ENCODE assay signal across 9 cellular contexts in genomic region chr16:85055503-85056210, GRCh38. TPM values are rescaled to one million over a fixed set of nuclear protein-coding genes. Genes with fewer than 3 reads are reported as not detected.
DNase-seq lines count a peak whose midpoint lies in the region; ATAC-seq and TF ChIP-seq lines count a peak whose summit lies in the region.
"Had no signal": no experiment of that assay in that cellular context is flagged by ENCODE, and none has a peak within 500 bp of the region (broad histone marks: within the 10 kb centered on the region; RNA-seq: fewer than 3 reads in every experiment).

No MANE protein-coding gene starts in this region.

- DNase-seq in GM12865 (ENCODE audit: low read depth) (peak; percentile 91), RPMI7951 (ENCODE audit: low read depth) (peak; percentile 75), activated gamma-delta T cell treated with Interleukin-2 at 50 U/mL for 16 hours (peak; percentile 78), cardiac septum (ENCODE audit: low spot score) (peak; percentile 82), gastrocnemius medialis (peak; percentile 42 to 45), BE2C (no peak), DMS 273 (lab: John Stamatoyannopoulos, UW; ENCODE audit: unreplicated experiment) (no peak)

- peaks cover 12 to 13% of the 10 kb centered on the region in 2 donors for H3K4me1 ChIP-seq in gastrocnemius medialis
- peaks cover 6% of the 10 kb centered on the region for H3K4me1 ChIP-seq in BE2C

- ATAC-seq in HG02852 (IDR thresholded peaks at IDR 0.05; ENCODE audit: unreplicated experiment) (peak; percentile 80), gastrocnemius medialis (peak; percentile 65 to 71)

- H3K36me3 ChIP-seq in gastrocnemius medialis (no peaks in the 10 kb centered on the region), BE2C (no peaks in the 10 kb centered on the region)

- TF ChIP-seq CTCF in GM12865 (IDR thresholded peaks at IDR 0.05; ENCODE audit: insufficient read depth, low read depth, low read length, missing control alignments) (no peak), gastrocnemius medialis (IDR thresholded peaks at IDR 0.05 in 4 of 5, conservative IDR thresholded peaks at IDR 0.05 in 1 of 5) (no peak), BE2C (IDR thresholded peaks at IDR 0.05; ENCODE audit: low read depth, low read length) (no peak)

- TF ChIP-seq POLR2A in gastrocnemius medialis (IDR thresholded peaks at IDR 0.05), result no peak

- in situ Hi-C loops in gastrocnemius medialis (cut with MboI; ENCODE audit: low sequenced_read_pairs in 4 of 4), result no loop called here

- H3K27me3 ChIP-seq in gastrocnemius medialis (no peaks in the 10 kb centered on the region), BE2C (no peaks in the 10 kb centered on the region)

- H3K4me3 ChIP-seq in GM12865 (ENCODE audit: low read depth, low read length), result peak overlapping the region; percentile 41
- peak overlapping the region; percentile 7 to 13 (median 10) for H3K4me3 ChIP-seq in gastrocnemius medialis
- H3K4me3 ChIP-seq in BE2C (ENCODE audit: low read depth, low read length), result no peak overlapping the region

- peak overlapping the region; percentile 31 to 68 (median 40) for H3K27ac ChIP-seq in gastrocnemius medialis

- no peaks in the 10 kb centered on the region for H3K9me3 ChIP-seq in gastrocnemius medialis
- H3K9me3 ChIP-seq in BE2C, result no peaks in the 10 kb centered on the region

- intact Hi-C loops in cardiac septum (cut with DNase I), result no loop called here
- intact Hi-C loops in gastrocnemius medialis (cut with DNase I; ENCODE audit: low total_unique reads), result no loop called here

RNA-seq across cellular contexts. Expression of gene KIAA0513, which starts 28.1 kb away (rescaled TPM):
- total RNA-seq in RPMI7951 (2014; rRNA removed; shearing (Covaris generic)), result 2.6 and 3.5 TPM in 2 replicates
- total RNA-seq in cardiac septum (8.3 TPM), gastrocnemius medialis (10 to 100 TPM in 3 of 4 donors, 1 to 10 TPM in 1; 8.2 to 22.4 (median 21.4) TPM)
- 16.5 TPM for polyA plus RNA-seq in BE2C (2012; ENCODE audit: insufficient read depth, insufficient read length, low read depth)

RNA-seq across cellular contexts. Expression of gene ZDHHC7, which starts 44.3 kb away (rescaled TPM):
- total RNA-seq in RPMI7951 (2014; rRNA removed; shearing (Covaris generic)), result 41.7 and 46.4 TPM in 2 replicates
- total RNA-seq in cardiac septum (43.7 TPM), gastrocnemius medialis (10 to 100 TPM; 55.0 to 93.5 (median 68.4) TPM)
- polyA plus RNA-seq in BE2C (2012; ENCODE audit: insufficient read depth, insufficient read length, low read depth), result 29.1 TPM

RNA-seq across cellular contexts. Expression of gene CIBAR2, which starts 56.6 kb away (rescaled TPM):
- not detected in 2 replicates for total RNA-seq in RPMI7951 (2014; rRNA removed; shearing (Covaris generic))
- total RNA-seq in cardiac septum, result not detected
- total RNA-seq in gastrocnemius medialis, result not detected
- polyA plus RNA-seq in BE2C (2012; ENCODE audit: insufficient read depth, insufficient read length, low read depth), result not detected
- total RNA-seq: T-helper 1 cell treated with Interleukin-12 subunit alpha and Interleukin-12 subunit beta and Interleukin-4 antibody, amounts not matched to agents 30 ng/mL and 1 ng/mL, for 36 hours had no signal

Comparison
In these comparisons a context has a peak if more than half of its experiments do, and no peak if none do; other contexts are left out.
1. DNase-seq: peak in GM12865 (single experiment), RPMI7951 (single experiment), activated gamma-delta T cell treated with Interleukin-2 at 50 U/mL for 16 hours (single experiment), cardiac septum (single experiment) and gastrocnemius medialis (2 of 2); none in BE2C (single experiment) and DMS 273 (single experiment).